15 cellular contexts compared by ENCODE assay signal in genomic region chr4:77348815-77349214, GRCh38.
DNase-seq lines count a peak whose midpoint lies in the region; ATAC-seq and TF ChIP-seq lines count a peak whose summit lies in the region.
"Had no signal": no experiment of that assay in that cellular context is flagged by ENCODE, and none has a peak within 500 bp of the region (broad histone marks: within the 10 kb centered on the region; RNA-seq: fewer than 3 reads in every experiment).

No MANE protein-coding gene starts in this region.

- TF ChIP-seq CTCF in hepatocyte (IDR thresholded peaks at IDR 0.05; ENCODE audit: poor library complexity) (no peak), mucosa of descending colon (IDR thresholded peaks at IDR 0.05) (no peak), heart left ventricle (IDR thresholded peaks at IDR 0.05) (no peak)

- ATAC-seq in mucosa of descending colon = peak; percentile 56
- ATAC-seq in heart left ventricle = no peak
- ATAC-seq: GM23338, HCT116 had no signal

- no peaks in the 10 kb centered on the region for H4K20me1 ChIP-seq in hepatocyte (ENCODE audit: insufficient read depth, poor library complexity, severe bottlenecking)

- H3K79me2 ChIP-seq in hepatocyte = no peaks in the 10 kb centered on the region

- DNase-seq in OCI-M1 (lab: John Stamatoyannopoulos, UW) = peak; percentile 50
- DNase-seq in hepatocyte (ENCODE audit: low spot score) = no peak
- no peak for DNase-seq in mucosa of descending colon
- no peak for DNase-seq in NCI-H748 treated with DMSO at 0.1 percent for 48 hours (lab: John Stamatoyannopoulos, UW)
- no peak for DNase-seq in cerebellar cortex (ENCODE audit: low spot score)
- no peak for DNase-seq in heart left ventricle
- DNase-seq: C1 segment of cervical spinal cord; Calu3; CD4-positive, alpha-beta memory T cell; COR-L47; DMS79 treated with DMSO at 0.1 percent for 48 hours; GF-D8; H9 had no signal

- H3K4me3 ChIP-seq in hepatocyte (no peak overlapping the region), mucosa of descending colon (no peak overlapping the region), heart left ventricle (no peak overlapping the region)
- H3K4me3 ChIP-seq: GM23338 had no signal

- H3K9me3 ChIP-seq in hepatocyte (ENCODE audit: low read depth) (no peaks in the 10 kb centered on the region), mucosa of descending colon (no peaks in the 10 kb centered on the region), heart left ventricle (no peaks in the 10 kb centered on the region)

- no peaks in the 10 kb centered on the region for H3K27me3 ChIP-seq in hepatocyte
- peaks cover 0 to 2% (median 0%) of the 10 kb centered on the region in 9 donors for H3K27me3 ChIP-seq in heart left ventricle

- no peak for TF ChIP-seq POLR2A in heart left ventricle (IDR thresholded peaks at IDR 0.05)

- H2AFZ ChIP-seq in hepatocyte = no peak overlapping the region
- H2AFZ ChIP-seq: GM23338 had no signal

- H3K27ac ChIP-seq in hepatocyte = peak overlapping the region; percentile 89
- no peak overlapping the region for H3K27ac ChIP-seq in heart left ventricle

- no peak overlapping the region for H3K4me2 ChIP-seq in hepatocyte
- H3K4me2 ChIP-seq: GM23338 had no signal

- no peaks in the 10 kb centered on the region for H3K36me3 ChIP-seq in hepatocyte (replicated peaks; ENCODE audit: insufficient read depth, low read depth)
- H3K36me3 ChIP-seq in mucosa of descending colon (ENCODE audit: low read depth) = no peaks in the 10 kb centered on the region
- no peaks in the 10 kb centered on the region for H3K36me3 ChIP-seq in heart left ventricle

- peaks cover 13% of the 10 kb centered on the region for H3K4me1 ChIP-seq in hepatocyte (ENCODE audit: insufficient read depth)
- H3K4me1 ChIP-seq in mucosa of descending colon (ENCODE audit: low read depth) = peaks cover 4% of the 10 kb centered on the region
- no peaks in the 10 kb centered on the region for H3K4me1 ChIP-seq in heart left ventricle

- H3K9me2 ChIP-seq in hepatocyte (replicated peaks; ENCODE audit: insufficient read depth) = no peaks in the 10 kb centered on the region

- intact Hi-C loops in mucosa of descending colon (cut with DNase I, micrococcal nuclease) (no loop called here), heart left ventricle (cut with DNase I) (no loop called here)
